ENCODE assay signal across 19 cellular contexts in the genomic region with DNA sequence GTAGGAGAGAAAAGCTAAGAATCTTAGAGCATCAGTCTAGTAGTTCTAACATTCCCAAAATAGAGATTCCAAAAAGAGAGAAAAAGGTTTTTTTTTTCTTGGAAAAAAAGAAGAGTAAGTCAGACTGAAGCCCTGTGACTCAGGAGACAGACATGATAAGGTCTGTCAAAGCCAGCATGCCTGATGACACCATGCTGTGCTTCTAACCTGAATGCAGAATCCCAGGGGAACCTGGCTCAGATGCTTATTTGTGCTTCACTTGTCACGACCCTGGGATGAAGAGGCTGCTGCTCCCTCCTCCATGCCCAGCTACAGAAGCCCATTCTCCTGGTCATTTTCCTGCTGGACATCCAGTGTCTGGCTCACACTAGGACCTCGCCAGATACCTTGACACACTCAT. TPM values are rescaled to one million over a fixed set of nuclear protein-coding genes. Genes with fewer than 3 reads are reported as not detected.
"Had no signal": no experiment of that assay in that cellular context is flagged by ENCODE, and none has a peak within 500 bp of the region (broad histone marks: within the 10 kb centered on the region; RNA-seq: fewer than 3 reads in every experiment).

No MANE protein-coding gene starts in this region.

- H3K27me3 ChIP-seq: gastroesophageal sphincter, right lobe of liver, spleen, testis had no signal

- H3K4me1 Mint-ChIP-seq: activated naive CD4-positive, alpha-beta T cell treated with anti-CD3 and anti-CD28 coated beads, Interleukin-2, amount 50 U/mL, for 24 hours; T-helper 17 cell had no signal

- ATAC-seq: gastroesophageal sphincter; mucosa of descending colon; naive thymus-derived CD8-positive, alpha-beta T cell; right lobe of liver; T-helper 17 cell had no signal

- H3K4me3 ChIP-seq: gastroesophageal sphincter, mucosa of descending colon, right lobe of liver, spleen, testis had no signal

- H3K9me3 Mint-ChIP-seq: activated naive CD4-positive, alpha-beta T cell treated with anti-CD3 and anti-CD28 coated beads, Interleukin-2, amount 50 U/mL, for 24 hours; stimulated activated naive CD8-positive, alpha-beta T cell treated with anti-CD3 and anti-CD28 coated beads, Interleukin-15, Interleukin-2, amounts not matched to agents 100 ng/mL and 50 ng/mL, for 24 hours had no signal

- H3K36me3 ChIP-seq: gastroesophageal sphincter, right lobe of liver, spleen had no signal

- DNase-seq: activated CD4-positive, alpha-beta T cell treated with anti-CD3 and anti-CD28 coated beads, Interleukin-2, amount 50 U/mL, for 1 hour; activated T-cell treated with anti-CD3 and anti-CD28 coated beads, Interleukin-2, amount 50 U/mL, for 1 hour; central memory CD4-positive, alpha-beta T cell; effector memory CD4-positive, alpha-beta T cell; mucosa of descending colon; naive thymus-derived CD8-positive, alpha-beta T cell; occipital lobe; right lobe of liver; spleen; stimulated activated CD4-positive, alpha-beta T cell treated with anti-CD3 and anti-CD28 coated beads, Interleukin-2, amount 100 ng/mL, for 48 hours; T-helper 17 cell; testis had no signal

- H3K9me3 ChIP-seq: gastroesophageal sphincter, mucosa of descending colon, right lobe of liver, spleen, testis had no signal

- H3K36me3 Mint-ChIP-seq: activated naive CD4-positive, alpha-beta T cell treated with anti-CD3 and anti-CD28 coated beads, Interleukin-2, amount 50 U/mL, for 24 hours; naive thymus-derived CD8-positive, alpha-beta T cell had no signal

- FAIRE-seq: TTC549 had no signal

- H3K27ac ChIP-seq: gastroesophageal sphincter, right lobe of liver, spleen, testis had no signal

- H3K27ac Mint-ChIP-seq: activated naive CD4-positive, alpha-beta T cell treated with anti-CD3 and anti-CD28 coated beads, Interleukin-2, amount 50 U/mL, for 24 hours; naive thymus-derived CD8-positive, alpha-beta T cell; progenitor cell of endocrine pancreas; stimulated activated naive CD8-positive, alpha-beta T cell treated with anti-CD3 and anti-CD28 coated beads, Interleukin-15, Interleukin-2, amounts not matched to agents 100 ng/mL and 50 ng/mL, for 24 hours; T-helper 17 cell had no signal

- H3K4me3 Mint-ChIP-seq: activated naive CD4-positive, alpha-beta T cell treated with anti-CD3 and anti-CD28 coated beads, Interleukin-2, amount 50 U/mL, for 24 hours; naive thymus-derived CD8-positive, alpha-beta T cell; stimulated activated naive CD8-positive, alpha-beta T cell treated with anti-CD3 and anti-CD28 coated beads, Interleukin-15, Interleukin-2, amounts not matched to agents 100 ng/mL and 50 ng/mL, for 24 hours; T-helper 17 cell had no signal

- H3K27me3 Mint-ChIP-seq: progenitor cell of endocrine pancreas had no signal

- H3K4me1 ChIP-seq: gastroesophageal sphincter, right lobe of liver, spleen, testis had no signal

RNA-seq across cellular contexts. Expression of gene ERICH3, which starts 44.3 kb away (rescaled TPM):
- total RNA-seq: epithelial cell of proximal tubule; lung microvascular endothelial cell; naive thymus-derived CD8-positive, alpha-beta T cell; T-helper 17 cell had no signal
- polyA plus RNA-seq: naive thymus-derived CD8-positive, alpha-beta T cell had no signal
